ENCODE assay signal across 1 cellular context in genomic region chr2:38394903-38395341, GRCh38.
TF ChIP-seq lines count a peak whose summit lies in the region.

No MANE protein-coding gene starts in this region.

TF ChIP-seq in GM12878, 131 proteins besides CTCF, POLR2A, EP300 and RAD21 (continued from another document):
- TF ChIP-seq MLLT1 (IDR thresholded peaks at IDR 0.05) (peak; percentile 69), NRF1 (conservative IDR thresholded peaks at IDR 0.05; ENCODE audit: low read depth, low read length) (no peak)
